23 cellular contexts compared by ENCODE assay signal in the genomic region with DNA sequence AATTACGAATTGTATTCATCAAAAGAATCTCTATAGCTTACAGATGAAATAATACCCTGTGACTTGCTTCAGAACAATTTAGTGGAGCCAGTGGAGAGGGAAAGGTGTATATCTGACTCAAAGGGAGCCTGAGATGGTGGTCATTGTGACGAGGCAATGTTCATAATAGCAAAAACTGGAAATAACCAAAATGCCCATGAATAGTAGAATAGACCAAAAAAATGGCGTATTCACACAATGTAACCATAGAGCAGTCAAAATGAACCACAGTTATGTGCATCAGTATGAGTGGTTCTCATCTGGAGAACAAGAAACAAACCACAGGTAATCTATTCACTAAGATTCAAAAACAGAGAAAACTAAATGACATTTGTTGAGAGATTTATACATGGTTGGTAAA.
A peak's percentile ranks its signal among the peaks of the same experiment; 100 is the strongest.
DNase-seq lines count a peak whose midpoint lies in the region; ATAC-seq, FAIRE-seq and TF ChIP-seq lines count a peak whose summit lies in the region.
"Had no signal": no experiment of that assay in that cellular context is flagged by ENCODE, and none has a peak within 500 bp of the region (broad histone marks: within the 10 kb centered on the region; RNA-seq: fewer than 3 reads in every experiment).

No MANE protein-coding gene starts in this region.

- H3K4me3 Mint-ChIP-seq in progenitor cell of endocrine pancreas (ENCODE audit: low read depth): no peak overlapping the region
- H3K4me3 Mint-ChIP-seq: activated CD8-positive, alpha-beta T cell treated with anti-CD3 and anti-CD28 coated beads, Interleukin-2, amount 10 ng/mL, durations not matched to agents 7 days and 5 days; activated T-helper 1 cell treated with anti-CD3 and anti-CD28 coated beads, Interleukin-12 subunit alpha, Interleukin-12 subunit beta, Interleukin-2, Interleukin-4 antibody, amounts not matched to agents 30 ng/mL and 10 ng/mL and 1 ng/mL, durations not matched to agents 14 hours and 24 hours and 36 hours; CD8-positive, alpha-beta memory T cell; central memory CD8-positive, alpha-beta T cell; T-helper 2 cell treated with Interferon-gamma antibody and Interleukin-4, amounts not matched to agents 5 μg/mL and 100 μg/mL, for 36 hours had no signal

- H3K4me1 Mint-ChIP-seq in progenitor cell of endocrine pancreas (ENCODE audit: low read depth): no peaks in the 10 kb centered on the region
- H3K4me1 Mint-ChIP-seq: CD8-positive, alpha-beta memory T cell; central memory CD8-positive, alpha-beta T cell had no signal

- no peaks in the 10 kb centered on the region for H3K9me3 Mint-ChIP-seq in progenitor cell of endocrine pancreas (ENCODE audit: low read depth)

- H3K27me3 ChIP-seq in WERI-Rb-1 (ENCODE audit: insufficient read depth, low read depth, severe bottlenecking): no peaks in the 10 kb centered on the region
- H3K27me3 ChIP-seq: esophagus muscularis mucosa, left lung, vagina had no signal

- no peaks in the 10 kb centered on the region for H3K36me3 ChIP-seq in WERI-Rb-1
- H3K36me3 ChIP-seq: esophagus muscularis mucosa, left lung, vagina had no signal

- H3K27ac Mint-ChIP-seq in progenitor cell of endocrine pancreas: no peak overlapping the region
- H3K27ac Mint-ChIP-seq: activated CD8-positive, alpha-beta T cell treated with anti-CD3 and anti-CD28 coated beads, Interleukin-2, amount 10 ng/mL, durations not matched to agents 7 days and 5 days; activated T-helper 1 cell treated with anti-CD3 and anti-CD28 coated beads, Interleukin-12 subunit alpha, Interleukin-12 subunit beta, Interleukin-2, Interleukin-4 antibody, amounts not matched to agents 30 ng/mL and 10 ng/mL and 1 ng/mL, durations not matched to agents 14 hours and 24 hours and 36 hours; CD8-positive, alpha-beta memory T cell; T-helper 2 cell treated with Interferon-gamma antibody and Interleukin-4, amounts not matched to agents 5 μg/mL and 100 μg/mL, for 36 hours had no signal

- TF ChIP-seq CTCF in WERI-Rb-1 (IDR thresholded peaks at IDR 0.05; ENCODE audit: low read depth, low read length) (no peak), GM10266 (IDR thresholded peaks at IDR 0.05; ENCODE audit: control insufficient read depth, insufficient read depth, low read depth, missing control alignments) (no peak), progenitor cell of endocrine pancreas (IDR thresholded peaks at IDR 0.05; ENCODE audit: unreplicated experiment) (no peak)

- DNase-seq in amniotic epithelial cell (ENCODE audit: low read depth) (peak; percentile 23), WERI-Rb-1 (no peak), frontal cortex (ENCODE audit: low spot score in 2 of 2) (no peak), GM10266 (ENCODE audit: extremely low spot score) (no peak), progenitor cell of endocrine pancreas (ENCODE audit: low spot score, unreplicated experiment) (no peak)
- DNase-seq: activated CD4-positive, CD25-positive, alpha-beta regulatory T cell; activated CD8-positive, alpha-beta T cell treated with anti-CD3 and anti-CD28 coated beads, Interleukin-2, amount 10 ng/mL, durations not matched to agents 7 days and 5 days; CD8-positive, alpha-beta memory T cell; DND-41; effector CD8-positive, alpha-beta T cell; left lung; small intestine; stimulated activated CD4-positive, alpha-beta T cell treated with anti-CD3 and anti-CD28 coated beads, Interleukin-4, amount 100 ng/mL, for 24 hours had no signal

- no peak overlapping the region for H3K4me3 ChIP-seq in WERI-Rb-1 (ENCODE audit: low read depth, low read length)
- H3K4me3 ChIP-seq: esophagus muscularis mucosa, left lung, SK-N-MC, vagina had no signal

- H3K27me3 Mint-ChIP-seq in progenitor cell of endocrine pancreas: no peaks in the 10 kb centered on the region
- H3K27me3 Mint-ChIP-seq: CD8-positive, alpha-beta memory T cell had no signal

- no peak overlapping the region for H3K27ac ChIP-seq in WERI-Rb-1
- H3K27ac ChIP-seq: esophagus muscularis mucosa, left lung, SK-N-MC, vagina had no signal

- FAIRE-seq in frontal cortex (lab: Jason Lieb, UNC): no peak
- FAIRE-seq: RCC 7860, small intestine had no signal

- H3K9me3 ChIP-seq in WERI-Rb-1 (ENCODE audit: severe bottlenecking): no peaks in the 10 kb centered on the region
- H3K9me3 ChIP-seq: esophagus muscularis mucosa, vagina had no signal

- ATAC-seq in GM18520 (IDR thresholded peaks at IDR 0.05; ENCODE audit: unreplicated experiment): peak; percentile 83
- ATAC-seq in GM19468 (IDR thresholded peaks at IDR 0.05; ENCODE audit: extremely low read depth, unreplicated experiment): peak; percentile 50
- peak; percentile 80 for ATAC-seq in HG02938 (IDR thresholded peaks at IDR 0.05; ENCODE audit: unreplicated experiment)
- ATAC-seq: activated CD8-positive, alpha-beta T cell treated with anti-CD3 and anti-CD28 coated beads, Interleukin-2, amount 10 ng/mL, durations not matched to agents 7 days and 5 days; left lung had no signal

- no peaks in the 10 kb centered on the region for H3K36me3 Mint-ChIP-seq in progenitor cell of endocrine pancreas (ENCODE audit: insufficient read depth)
- H3K36me3 Mint-ChIP-seq: CD8-positive, alpha-beta memory T cell had no signal
